8 cellular contexts compared by ENCODE assay signal in genomic region chr1:28553229-28553930, GRCh38. TPM values are rescaled to one million over a fixed set of nuclear protein-coding genes. Genes with fewer than 3 reads are reported as not detected.
A peak's percentile ranks its signal among the peaks of the same experiment; 100 is the strongest.
DNase-seq lines count a peak whose midpoint lies in the region; ATAC-seq and TF ChIP-seq lines count a peak whose summit lies in the region.

No MANE protein-coding gene starts in this region.

- H3K9me3 ChIP-seq in PC-9 (ENCODE audit: insufficient read depth, low read depth) (no peaks in the 10 kb centered on the region), iPS DF 6.9 (ENCODE audit: control insufficient read depth, insufficient read depth, low read length) (no peaks in the 10 kb centered on the region)

- H3K27ac ChIP-seq in C4-2B = peak overlapping the region; percentile 88
- H3K27ac ChIP-seq in PC-9 = peak overlapping the region; percentile 52
- H3K27ac ChIP-seq in brain microvascular endothelial cell = peak overlapping the region; percentile 14
- no peak overlapping the region for H3K27ac ChIP-seq in iPS DF 6.9 (ENCODE audit: low read length)

- peaks cover 10% of the 10 kb centered on the region; the same call in 1 of the 2 replicates for H3F3A ChIP-seq in PC-9 (ENCODE audit: insufficient read depth, low read depth)

- peaks cover 6% of the 10 kb centered on the region for H3K4me1 ChIP-seq in PC-9 (replicated peaks; ENCODE audit: insufficient read depth)
- H3K4me1 ChIP-seq in iPS DF 6.9 (ENCODE audit: control insufficient read depth, insufficient read depth, low read length) = no peaks in the 10 kb centered on the region; the same call in 1 of the 2 replicates

- H3K36me3 ChIP-seq in PC-9 (ENCODE audit: low read depth) = no peaks in the 10 kb centered on the region
- H3K36me3 ChIP-seq in brain microvascular endothelial cell (replicated peaks) = peaks cover 4% of the 10 kb centered on the region
- no peaks in the 10 kb centered on the region for H3K36me3 ChIP-seq in iPS DF 6.9 (ENCODE audit: control insufficient read depth, insufficient read depth, low read length)

- CTCF ChIA-PET in PC-9 (lab: Charles Lee) = no interaction called here

- in situ Hi-C loops in brain microvascular endothelial cell (cut with HindIII; ENCODE audit: low pct_ligation_motif_present, low sequenced_read_pairs) = no loop called here

- peak overlapping the region; percentile 85 for H3K4me2 ChIP-seq in PC-9

- WGBS in iPS DF 6.9 (ENCODE audit: insufficient coverage, insufficient read length) = no CpG with 5 or more reads among the region's 31 CpGs

- H3K4me3 ChIP-seq in PC-9 = peak overlapping the region; percentile 63
- H3K4me3 ChIP-seq in brain microvascular endothelial cell (ENCODE audit: low read depth, low read length) = peak overlapping the region; percentile 96
- peak overlapping the region; percentile 58 for H3K4me3 ChIP-seq in iPS DF 6.9 (ENCODE audit: low read length)
- H3K4me3 ChIP-seq in retinal pigment epithelial cell (ENCODE audit: low read length) = peak overlapping the region; percentile 98

- no peak for TF ChIP-seq CTCF in C4-2B (conservative IDR thresholded peaks at IDR 0.05)
- no peak for TF ChIP-seq CTCF in PC-9 (conservative IDR thresholded peaks at IDR 0.05)
- no peak for TF ChIP-seq CTCF in brain microvascular endothelial cell (IDR thresholded peaks at IDR 0.05; ENCODE audit: low read depth, low read length, missing control alignments)
- TF ChIP-seq CTCF in retinal pigment epithelial cell (conservative IDR thresholded peaks at IDR 0.05; ENCODE audit: low read depth, low read length) = no peak

- H3K9me2 ChIP-seq in PC-9 (ENCODE audit: insufficient read depth) = no peaks in the 10 kb centered on the region

- POLR2A ChIA-PET in PC-9 (lab: Charles Lee; ENCODE audit: unreplicated experiment) = interaction anchor here (0.6 to 0.9 kb wide), 3 partner anchors 28 to 1137 kb away, joined by 5 to 7 read pairs (median 6); no protein-coding TSS in a partner anchor

- peak overlapping the region; percentile 92 for H2AFZ ChIP-seq in PC-9

- H3K27me3 ChIP-seq in PC-9 (ENCODE audit: insufficient read depth, low read depth) = no peaks in the 10 kb centered on the region
- no peaks in the 10 kb centered on the region for H3K27me3 ChIP-seq in brain microvascular endothelial cell (replicated peaks)
- no peaks in the 10 kb centered on the region for H3K27me3 ChIP-seq in iPS DF 6.9 (ENCODE audit: control insufficient read depth, insufficient read depth, low read length)

- BruUV-seq in PC-9 (replicated peaks; lab: Mats Ljungman, UMichigan) = TSS peak; percentile 41

- ATAC-seq in GM18858 (IDR thresholded peaks at IDR 0.05; ENCODE audit: unreplicated experiment) (peak; percentile 4), HG03066 (IDR thresholded peaks at IDR 0.05; ENCODE audit: low read depth, unreplicated experiment) (peak; percentile 20)

- peaks cover 9% of the 10 kb centered on the region; the same call in 1 of the 2 replicates for H3K79me2 ChIP-seq in PC-9 (ENCODE audit: low read depth)

- H4K20me1 ChIP-seq in PC-9 (ENCODE audit: insufficient read depth) = no peaks in the 10 kb centered on the region

- intact Hi-C loops in PC-9 (cut with micrococcal nuclease; ENCODE audit: unreplicated experiment) = loop anchor here (2.0 to 5.0 kb wide), 3 partner anchors 27 to 49 kb away; no protein-coding TSS in a partner anchor

- DNase-seq in PC-9 (peak; percentile 45 to 61), brain microvascular endothelial cell (peak; percentile 34), iPS DF 6.9 (ENCODE audit: low read depth, low spot score) (no peak), retinal pigment epithelial cell (ENCODE audit: low read depth) (no peak), NCI-H774 (lab: John Stamatoyannopoulos, UW) (no peak)

RNA-seq across cellular contexts. Expression of gene TRNAU1AP, which starts 0.5 kb away (rescaled TPM):
- 31.7 and 43.0 TPM in 2 replicates for total RNA-seq in PC-9 (2021)

RNA-seq across cellular contexts. Expression of gene RAB42, which starts 38.7 kb away (rescaled TPM):
- 7.6 and 13.2 TPM in 2 replicates for total RNA-seq in PC-9 (2021)

RNA-seq across cellular contexts. Expression of gene RCC1, which starts 47.5 kb away (rescaled TPM):
- total RNA-seq in PC-9 (2021) = 134 and 156 TPM in 2 replicates

Comparison
In these comparisons a context has a peak if more than half of its experiments do, and no peak if none do; other contexts are left out.
1. DNase-seq: peak in PC-9 (2 of 2) and brain microvascular endothelial cell (single experiment); none in iPS DF 6.9 (single experiment), retinal pigment epithelial cell (single experiment) and NCI-H774 (single experiment).
2. Peak in every context shown above with its lines, with median percentiles within 50 percentile points of each other: H3K4me3 ChIP-seq.